Comparison of ENCODE assay signal across 16 cellular contexts in genomic region chr4:146165840-146166239, GRCh38. TPM values are rescaled to one million over a fixed set of nuclear protein-coding genes. Genes with fewer than 3 reads are reported as not detected.
DNase-seq lines count a peak whose midpoint lies in the region; ATAC-seq and TF ChIP-seq lines count a peak whose summit lies in the region.
"Had no signal": no experiment of that assay in that cellular context is flagged by ENCODE, and none has a peak within 500 bp of the region (broad histone marks: within the 10 kb centered on the region; RNA-seq: fewer than 3 reads in every experiment).

No MANE protein-coding gene starts in this region.

- TF ChIP-seq CTCF in AG04449 (IDR thresholded peaks at IDR 0.05; ENCODE audit: insufficient read depth, low read length, missing control alignments): no peak
- TF ChIP-seq CTCF in fibroblast of the aortic adventitia (IDR thresholded peaks at IDR 0.05; ENCODE audit: insufficient read depth, low read length): no peak

- ATAC-seq in HG02610 (IDR thresholded peaks at IDR 0.05; ENCODE audit: unreplicated experiment): peak; percentile 48
- ATAC-seq: gastroesophageal sphincter had no signal

- POLR2A ChIA-PET in AG04449 (lab: Yijun Ruan, JAX): interaction anchor here (0.7 kb wide), 1 partner anchor 820 kb away, joined by 3 read pairs; no protein-coding TSS in a partner anchor

- DNase-seq in AG04449 (ENCODE audit: low read depth, low spot score) (peak; percentile 51), amniotic epithelial cell (ENCODE audit: low read depth) (peak; percentile 84), fibroblast of the aortic adventitia (ENCODE audit: low read depth) (peak; percentile 90), NCI-H526 (lab: John Stamatoyannopoulos, UW) (no peak), NCI-H187 (lab: John Stamatoyannopoulos, UW) (no peak), NCI-H510A treated with DMSO at 0.1 percent for 48 hours (lab: John Stamatoyannopoulos, UW) (no peak)
- no peak for DNase-seq in activated CD4-positive, alpha-beta T cell treated with anti-CD3 and anti-CD28 coated beads for 1 hour
- DNase-seq: activated naive CD8-positive, alpha-beta T cell treated with anti-CD3 and anti-CD28 coated beads for 36 hours; DMS53; midbrain; NCI-H2081; NK-92 treated with Interleukin-12 subunit alpha and Interleukin-12 subunit beta, amount 100 ng/mL, for 24 hours; posterior cingulate gyrus had no signal

- CTCF ChIA-PET in AG04449 (lab: Yijun Ruan, JAX): no interaction called here

- H3K4me3 ChIP-seq in AG04449 (ENCODE audit: low read depth, low read length): no peak overlapping the region
- H3K4me3 ChIP-seq in fibroblast of the aortic adventitia (ENCODE audit: low read depth, low read length): no peak overlapping the region
- H3K4me3 ChIP-seq: gastroesophageal sphincter had no signal

RNA-seq across cellular contexts. Expression of gene LSM6, which starts 9.7 kb away (rescaled TPM):
- total RNA-seq in fibroblast of the aortic adventitia (ENCODE audit: low replicate concordance): 26.2 and 32.2 TPM in 2 replicates

RNA-seq across cellular contexts. Expression of gene REELD1, which starts 48.5 kb away (rescaled TPM):
- not detected in 2 replicates for total RNA-seq in fibroblast of the aortic adventitia (ENCODE audit: low replicate concordance)
- total RNA-seq: SK-MEL-5 had no signal

Comparison
In these comparisons a context has a peak if more than half of its experiments do, and no peak if none do; other contexts are left out.
1. DNase-seq: peak in AG04449 (single experiment), amniotic epithelial cell (single experiment) and fibroblast of the aortic adventitia (single experiment); none in NCI-H526 (0 of 2), activated CD4-positive, alpha-beta T cell treated with anti-CD3 and anti-CD28 coated beads for 1 hour (single experiment), NCI-H187 (0 of 2) and NCI-H510A treated with DMSO at 0.1 percent for 48 hours (single experiment).